In the genomic region with DNA sequence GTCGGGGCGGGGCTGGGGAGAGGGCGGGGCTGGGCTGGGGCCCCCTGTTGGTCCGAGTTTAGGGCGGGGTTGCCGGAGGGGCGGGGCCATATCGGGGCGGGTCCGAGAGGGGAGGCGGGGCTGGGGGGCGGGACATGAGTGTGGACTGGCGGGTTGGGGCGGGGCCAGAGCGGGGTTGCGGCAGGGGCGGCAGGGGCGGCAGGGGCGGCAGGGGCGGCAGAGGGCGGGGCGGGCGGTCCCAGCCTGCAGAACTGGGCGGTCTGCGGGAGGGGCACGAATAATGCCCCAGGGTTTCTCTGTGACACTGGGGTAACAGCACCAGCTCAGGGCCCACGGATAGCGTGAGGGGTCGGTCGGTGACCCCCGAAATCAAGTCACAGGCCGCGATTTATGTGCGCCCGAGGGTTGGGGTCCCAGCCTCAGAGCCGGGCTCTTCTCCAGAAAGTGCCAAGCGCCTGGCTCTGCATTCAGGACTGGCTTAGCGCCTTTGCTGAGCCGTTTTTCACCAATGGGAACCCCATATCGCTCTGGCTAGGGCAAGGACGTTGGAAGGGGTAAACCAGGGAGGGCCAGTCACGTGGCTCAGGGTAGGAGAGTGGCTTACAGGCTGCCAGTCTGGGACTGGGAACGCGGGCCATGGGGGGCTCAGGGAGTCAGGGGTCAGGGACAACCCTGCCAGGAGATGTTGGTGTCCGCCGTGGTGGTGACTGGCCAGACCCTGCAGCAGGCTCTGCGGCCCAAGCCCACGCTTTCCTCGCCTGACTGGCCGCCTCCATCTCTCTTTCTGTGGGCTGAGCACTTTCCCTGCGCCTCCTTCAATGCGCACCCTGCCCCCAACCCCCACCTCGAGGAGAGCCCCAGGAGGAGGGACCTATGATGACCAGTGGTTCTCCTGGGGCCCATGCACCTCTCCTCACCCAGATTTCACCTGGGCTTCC, we compare ENCODE assay signal across 8 cellular contexts. TPM values are rescaled to one million over a fixed set of nuclear protein-coding genes. Genes with fewer than 3 reads are reported as not detected.
DNase-seq lines count a peak whose midpoint lies in the region; TF ChIP-seq lines count a peak whose summit lies in the region.

No MANE protein-coding gene starts in this region.

- peak overlapping the region; percentile 94 for H3K27ac Mint-ChIP-seq in activated naive CD8-positive, alpha-beta T cell treated with anti-CD3 and anti-CD28 coated beads for 36 hours

- intact Hi-C loops in A673 (cut with micrococcal nuclease; ENCODE audit: unreplicated experiment) (loop anchor here (5.0 kb wide), 1 partner anchor 50 kb away; no protein-coding TSS in a partner anchor), tibial artery (cut with DNase I; ENCODE audit: low total_unique reads) (loop anchor here (10.0 kb wide), 1 partner anchor 53 kb away; no protein-coding TSS in a partner anchor)

- CTCF ChIA-PET in A673 (lab: Charles Lee) = interaction anchor here (0.6 to 1.0 kb wide), 2 partner anchors 11 to 22 kb away, joined by 3 to 10 read pairs; no protein-coding TSS in a partner anchor

- H3K4me1 ChIP-seq in A673 (ENCODE audit: insufficient read depth, low read length, poor library complexity, severe bottlenecking) (peaks cover 1% of the 10 kb centered on the region), cardiac muscle cell (ENCODE audit: low read depth) (peaks cover 18% of the 10 kb centered on the region), tibial artery (peaks cover 5 to 36% (median 28%) of the 10 kb centered on the region in 4 donors)

- BruUV-seq in A673 (replicated peaks; lab: Mats Ljungman, UMichigan) = no TSS peak

- peaks cover 5% of the 10 kb centered on the region for H3K27me3 Mint-ChIP-seq in activated naive CD8-positive, alpha-beta T cell treated with anti-CD3 and anti-CD28 coated beads for 36 hours

- H3K9me3 Mint-ChIP-seq in activated naive CD8-positive, alpha-beta T cell treated with anti-CD3 and anti-CD28 coated beads for 36 hours = no peaks in the 10 kb centered on the region

- H3K4me1 Mint-ChIP-seq in activated naive CD8-positive, alpha-beta T cell treated with anti-CD3 and anti-CD28 coated beads for 36 hours = peaks cover 7% of the 10 kb centered on the region

- H3K36me3 Mint-ChIP-seq in activated naive CD8-positive, alpha-beta T cell treated with anti-CD3 and anti-CD28 coated beads for 36 hours = peaks cover 5% of the 10 kb centered on the region

- H3K4me3 ChIP-seq in A673 (ENCODE audit: low read depth, low read length, poor library complexity, severe bottlenecking) (peak overlapping the region; percentile 95), cardiac muscle cell (peak overlapping the region; percentile 83), tibial artery (peak overlapping the region; percentile 66 to 91)

- H3K9me3 ChIP-seq in A673 (ENCODE audit: low read depth, low read length, poor library complexity, severe bottlenecking) (no peaks in the 10 kb centered on the region), cardiac muscle cell (ENCODE audit: low read depth) (no peaks in the 10 kb centered on the region), tibial artery (no peaks in the 10 kb centered on the region)

- H3K27ac ChIP-seq in A673 (ENCODE audit: low read depth, low read length, poor library complexity, severe bottlenecking) = peak overlapping the region; percentile 94
- H3K27ac ChIP-seq in cardiac muscle cell = peak overlapping the region; percentile 93
- peak overlapping the region; percentile 97 for H3K27ac ChIP-seq in tibial artery

- H3K36me3 ChIP-seq in A673 (ENCODE audit: insufficient read depth, low read length, poor library complexity, severe bottlenecking) (no peaks in the 10 kb centered on the region), cardiac muscle cell (peaks cover 9% of the 10 kb centered on the region), tibial artery (peaks cover 0 to 28% (median 18%) of the 10 kb centered on the region in 3 donors)

- TF ChIP-seq CTCF in A673 (conservative IDR thresholded peaks at IDR 0.05; ENCODE audit: low read depth, low read length) (no peak), cardiac muscle cell (IDR thresholded peaks at IDR 0.05; ENCODE audit: low read depth, low read length) (no peak), tibial artery (IDR thresholded peaks at IDR 0.05) (no peak)

- H3K27me3 ChIP-seq in A673 (replicated peaks; ENCODE audit: insufficient read depth, low read depth, low read length, poor library complexity) (no peaks in the 10 kb centered on the region), cardiac muscle cell (no peaks in the 10 kb centered on the region), tibial artery (peaks cover 0 to 2% of the 10 kb centered on the region in 2 donors)

- peak overlapping the region; percentile 87 for H3K4me3 Mint-ChIP-seq in activated naive CD8-positive, alpha-beta T cell treated with anti-CD3 and anti-CD28 coated beads for 36 hours

- no peak for DNase-seq in A673 (ENCODE audit: low spot score)
- peak; percentile 100 for DNase-seq in GM19238 (ENCODE audit: insufficient read length, low spot score)
- peak; percentile 93 for DNase-seq in RPMI8226
- DNase-seq in activated naive CD8-positive, alpha-beta T cell treated with anti-CD3 and anti-CD28 coated beads for 36 hours = peak; percentile 83
- DNase-seq in cardiac muscle cell (ENCODE audit: low read depth in 1 of 2, low spot score in 1 of 2) = peak; percentile 93 to 94
- DNase-seq in pons (ENCODE audit: low spot score) = peak; percentile 56
- peak; percentile 86 to 94 for DNase-seq in tibial artery
- no peak for DNase-seq in T1000 (lab: John Stamatoyannopoulos, UW)

- POLR2A ChIA-PET in A673 (lab: Charles Lee; ENCODE audit: low non-redundant PET) = no interaction called here

RNA-seq across cellular contexts. Expression of gene METTL26, which starts 1.2 kb away (rescaled TPM):
- 136 and 138 TPM in 2 replicates for total RNA-seq in A673 (2021)
- 100 to 1,000 TPM; 127 to 128 TPM for total RNA-seq in activated naive CD8-positive, alpha-beta T cell treated with anti-CD3 and anti-CD28 coated beads for 36 hours
- total RNA-seq in cardiac muscle cell = 196 and 201 TPM in 2 replicates
- polyA plus RNA-seq in cardiac muscle cell = 153 and 181 TPM in 2 replicates

RNA-seq across cellular contexts. Expression of gene MCRIP2, which starts 4.3 kb away (rescaled TPM):
- total RNA-seq in A673 (2021) (22.4 and 27.1 TPM in 2 replicates), cardiac muscle cell (123 and 144 TPM in 2 replicates)
- total RNA-seq in activated naive CD8-positive, alpha-beta T cell treated with anti-CD3 and anti-CD28 coated beads for 36 hours = 10 to 100 TPM; 56.0 to 60.3 TPM
- polyA plus RNA-seq in cardiac muscle cell = 131 and 146 TPM in 2 replicates

RNA-seq across cellular contexts. Expression of gene WFIKKN1, which starts 6.6 kb away (rescaled TPM):
- total RNA-seq in A673 (2021) = 1.7 and 1.8 TPM in 2 replicates
- under 1 TPM in 1 of 2 experiments, not detected in 1; 0.10 TPM for total RNA-seq in activated naive CD8-positive, alpha-beta T cell treated with anti-CD3 and anti-CD28 coated beads for 36 hours
- total RNA-seq in cardiac muscle cell = 85.8 and 125 TPM in 2 replicates
- polyA plus RNA-seq in cardiac muscle cell = 79.6 and 105 TPM in 2 replicates

RNA-seq across cellular contexts. Expression of gene WDR90, which starts 11.8 kb away (rescaled TPM):
- total RNA-seq in A673 (2021) (143 and 147 TPM in 2 replicates), cardiac muscle cell (25.6 and 26.5 TPM in 2 replicates)
- 10 to 100 TPM; 84.5 to 86.0 TPM for total RNA-seq in activated naive CD8-positive, alpha-beta T cell treated with anti-CD3 and anti-CD28 coated beads for 36 hours
- polyA plus RNA-seq in cardiac muscle cell = 28.1 and 32.3 TPM in 2 replicates

RNA-seq across cellular contexts. Expression of gene RHOT2, which starts 30.6 kb away (rescaled TPM):
- total RNA-seq in A673 (2021) (184 and 193 TPM in 2 replicates), cardiac muscle cell (251 and 305 TPM in 2 replicates)
- total RNA-seq in activated naive CD8-positive, alpha-beta T cell treated with anti-CD3 and anti-CD28 coated beads for 36 hours = 100 to 1,000 TPM; 123 to 128 TPM
- 294 and 315 TPM in 2 replicates for polyA plus RNA-seq in cardiac muscle cell

Comparison
In these comparisons a context has a peak if more than half of its experiments do, and no peak if none do; other contexts are left out.
1. DNase-seq: peak in GM19238 (single experiment), RPMI8226 (single experiment), activated naive CD8-positive, alpha-beta T cell treated with anti-CD3 and anti-CD28 coated beads for 36 hours (single experiment), cardiac muscle cell (2 of 2), pons (single experiment) and tibial artery (2 of 2); none in A673 (single experiment) and T1000 (single experiment).
2. RNA of gene WFIKKN1, which starts 6.6 kb away (total RNA-seq): 85.8 to 125 TPM in cardiac muscle cell; 1.7 to 1.8 TPM in A673 and 0.10 TPM in activated naive CD8-positive, alpha-beta T cell treated with anti-CD3 and anti-CD28 coated beads for 36 hours; every median in the first group is over 10 times any median in the second.
3. Peak in every context shown above with its lines, with median percentiles within 50 percentile points of each other: H3K27ac ChIP-seq and H3K4me3 ChIP-seq.